8 cellular contexts compared by ENCODE assay signal in the genomic region with DNA sequence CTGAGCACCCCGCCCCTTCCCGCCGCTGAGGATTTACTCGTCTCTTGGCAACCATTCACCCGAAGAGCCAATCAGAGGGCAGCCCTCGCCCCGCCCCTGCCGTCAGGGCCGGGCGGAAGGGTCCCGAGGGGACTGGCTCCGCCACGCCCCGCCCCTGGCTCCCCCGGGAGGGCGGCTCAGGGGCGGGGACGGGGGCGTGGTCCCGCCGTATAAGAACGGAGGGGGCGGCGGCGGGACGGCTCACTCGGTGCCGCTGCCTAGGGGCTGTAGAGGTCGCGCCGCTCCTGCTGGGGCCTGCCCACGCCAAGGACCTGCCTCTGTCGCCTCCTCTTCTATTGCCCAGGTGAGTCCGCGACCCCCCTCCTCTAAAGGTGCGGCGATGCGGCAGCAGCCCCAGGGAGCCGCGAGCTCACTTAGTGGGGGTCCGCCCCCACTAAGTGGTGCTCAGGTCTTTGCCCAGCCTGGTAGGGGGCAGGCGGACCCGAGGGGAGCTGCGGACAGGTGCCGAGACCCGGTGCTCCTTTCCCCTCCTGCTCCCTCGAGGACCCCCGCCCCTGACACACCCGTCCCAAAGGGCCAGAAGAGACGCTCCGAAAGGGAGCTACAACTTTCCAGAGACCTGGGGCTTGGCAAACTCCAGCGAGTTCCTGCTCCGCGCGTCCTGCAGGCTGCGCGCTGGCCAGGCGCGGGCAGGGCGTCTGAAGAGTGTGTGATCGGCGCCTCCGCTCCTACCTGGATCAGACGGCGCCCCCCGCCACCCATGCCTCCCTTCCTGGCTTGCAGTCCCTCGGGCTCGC. TPM values are rescaled to one million over a fixed set of nuclear protein-coding genes. Genes with fewer than 3 reads are reported as not detected.
A peak's percentile ranks its signal among the peaks of the same experiment; 100 is the strongest.
DNase-seq lines count a peak whose midpoint lies in the region; ATAC-seq and TF ChIP-seq lines count a peak whose summit lies in the region.

TSS of gene TENT5C (plus strand) at position 238 of the 797 bp plus-strand sequence. CDS start 16,821 bp downstream, outside the sequence.

- H3K4me3 ChIP-seq in mammary epithelial cell (replicated peaks in 1 of 3; ENCODE audit: insufficient read depth in 1 of 3, low read depth in 2 of 3, low read length in 3 of 3) (peak within 1 kb of the TSS; percentile 71 to 77 (median 77)), skin epidermis (peak within 1 kb of the TSS; percentile 55 to 84 (median 68))

- H3K4me1 ChIP-seq in mammary epithelial cell (ENCODE audit: insufficient read depth, low read length) = peaks cover 22% of the 10 kb centered on the region

- no peaks in the 10 kb centered on the region for H3K9me3 ChIP-seq in mammary epithelial cell (replicated peaks; ENCODE audit: insufficient read depth, low read length)

- dilution Hi-C loops in mammary epithelial cell (cut with HindIII; ENCODE audit: low sequenced_read_pairs) = no loop called here

- TF ChIP-seq CTCF in VCaP (conservative IDR thresholded peaks at IDR 0.05) (no peak), mammary epithelial cell (conservative IDR thresholded peaks at IDR 0.05 in 1 of 2, IDR thresholded peaks at IDR 0.05 in 1 of 2; ENCODE audit: extremely low read depth in 1 of 2, insufficient read depth in 1 of 2, low read depth in 1 of 2, low read length in 2 of 2) (no peak)

- peaks cover 4% of the 10 kb centered on the region for H3K27me3 ChIP-seq in mammary epithelial cell (ENCODE audit: insufficient read depth, low read length)

- peak within 1 kb of the TSS; percentile 94 for H2AFZ ChIP-seq in mammary epithelial cell (ENCODE audit: low read depth, low read length)

- WGBS in mammary epithelial cell (ENCODE audit: low coverage, missing lambda C conversion rate) = 4% methylated on average over 9 of the region's 68 CpGs

- TSS peak; percentile 52 for BruUV-seq in mammary epithelial cell (replicated peaks; lab: Mats Ljungman, UMichigan)

- intact Hi-C loops in mammary epithelial cell (cut with micrococcal nuclease) = loop anchor here (1.0 to 5.0 kb wide), 3 partner anchors 66 to 151 kb away; no protein-coding TSS in a partner anchor

- H3K9ac ChIP-seq in mammary epithelial cell (ENCODE audit: insufficient read depth, low read length) = peak within 1 kb of the TSS; percentile 70

- in situ Hi-C loops in mammary epithelial cell (cut with MboI; ENCODE audit: low sequenced_read_pairs in 2 of 2) = no loop called here

- ATAC-seq in GM18907 (IDR thresholded peaks at IDR 0.05; ENCODE audit: unreplicated experiment) (peak; percentile 85), HG03135 (IDR thresholded peaks at IDR 0.05; ENCODE audit: unreplicated experiment) (peak; percentile 92)

- H3K36me3 ChIP-seq in mammary epithelial cell (ENCODE audit: insufficient read depth, low read length) = no peaks in the 10 kb centered on the region

- CTCF ChIA-PET in mammary epithelial cell (lab: Charles Lee; ENCODE audit: low non-redundant PET) = interaction anchor here (0.5 to 0.8 kb wide), 2 partner anchors 148 to 152 kb away, joined by 3 to 4 read pairs; no protein-coding TSS in a partner anchor

- no peaks in the 10 kb centered on the region for H3K79me2 ChIP-seq in mammary epithelial cell (ENCODE audit: insufficient read depth, low read length)

- H3K4me2 ChIP-seq in mammary epithelial cell (ENCODE audit: insufficient read depth, low read depth, low read length) = peak within 1 kb of the TSS; percentile 94

- H3K27ac ChIP-seq in VCaP (peak within 1 kb of the TSS; percentile 76), mammary epithelial cell (ENCODE audit: insufficient read depth, low read depth, low read length) (peak within 1 kb of the TSS; percentile 67), skin epidermis (peak within 1 kb of the TSS; percentile 1 to 88 (median 64))

- DNase-seq in AG08395 (ENCODE audit: low spot score) (peak; percentile 100), NCI-H2196 (lab: John Stamatoyannopoulos, UW; ENCODE audit: unreplicated experiment) (peak; percentile 98), mammary epithelial cell (peak; percentile 96), iPS-NIHi7 (ENCODE audit: extremely low spot score) (peak; percentile 99)

- no peaks in the 10 kb centered on the region for H4K20me1 ChIP-seq in mammary epithelial cell (ENCODE audit: insufficient read depth, low read length)

RNA-seq across cellular contexts. Expression of gene TENT5C, which starts in this region (rescaled TPM):
- under 1 TPM; 0.17 to 0.35 TPM for total RNA-seq in mammary epithelial cell
- polyA plus RNA-seq in mammary epithelial cell = 0.11 TPM
- not detected for polyA minus RNA-seq in mammary epithelial cell

Comparison
In these comparisons a context has a peak if more than half of its experiments do, and no peak if none do; other contexts are left out.
1. Peak in every context shown above with its lines: DNase-seq, ATAC-seq, H3K4me3 ChIP-seq and H3K27ac ChIP-seq.
2. Peak in DNase-seq, H3K4me3 ChIP-seq, H3K27ac ChIP-seq, H3K9ac ChIP-seq and H3K4me2 ChIP-seq in mammary epithelial cell; RNA of the gene not detected or under 1 TPM.